Comparison of ENCODE assay signal across 11 cellular contexts in genomic region chr17:14307560-14308024, GRCh38. TPM values are rescaled to one million over a fixed set of nuclear protein-coding genes. Genes with fewer than 3 reads are reported as not detected.
DNase-seq lines count a peak whose midpoint lies in the region; ATAC-seq and TF ChIP-seq lines count a peak whose summit lies in the region.
"Had no signal": no experiment of that assay in that cellular context is flagged by ENCODE, and none has a peak within 500 bp of the region (broad histone marks: within the 10 kb centered on the region; RNA-seq: fewer than 3 reads in every experiment).

No MANE protein-coding gene starts in this region.

- H3K4me3 Mint-ChIP-seq in activated T-cell treated with anti-CD3 and anti-CD28 coated beads, Interleukin-2, amount 50 U/mL, for 24 hours: peak overlapping the region; percentile 51
- H3K4me3 Mint-ChIP-seq in T-helper 2 cell treated with Interferon-gamma antibody and Interleukin-4, amounts not matched to agents 5 μg/mL and 100 μg/mL, for 36 hours: peak overlapping the region; percentile 26
- H3K4me3 Mint-ChIP-seq in stimulated activated effector memory CD8-positive, alpha-beta T cell treated with anti-CD3 and anti-CD28 coated beads, Interleukin-12 subunit alpha, Interleukin-12 subunit beta, amount 100 ng/mL, for 72 hours: peak overlapping the region; percentile 33

- no peak for TF ChIP-seq CTCF in fibroblast of villous mesenchyme (IDR thresholded peaks at IDR 0.05; ENCODE audit: insufficient read depth, low read depth, low read length)

- peak overlapping the region; percentile 83 for H3K27ac Mint-ChIP-seq in activated T-cell treated with anti-CD3 and anti-CD28 coated beads, Interleukin-2, amount 50 U/mL, for 24 hours
- no peak overlapping the region for H3K27ac Mint-ChIP-seq in T-helper 2 cell treated with Interferon-gamma antibody and Interleukin-4, amounts not matched to agents 5 μg/mL and 100 μg/mL, for 36 hours
- H3K27ac Mint-ChIP-seq in stimulated activated effector memory CD8-positive, alpha-beta T cell treated with anti-CD3 and anti-CD28 coated beads, Interleukin-12 subunit alpha, Interleukin-12 subunit beta, amount 100 ng/mL, for 72 hours: no peak overlapping the region

- H3K4me1 ChIP-seq in right cardiac atrium (ENCODE audit: control insufficient read depth, insufficient read depth, low read length): peaks cover 2% of the 10 kb centered on the region

- no peak for ATAC-seq in stimulated activated effector memory CD8-positive, alpha-beta T cell treated with anti-CD3 and anti-CD28 coated beads, Interleukin-12 subunit alpha, Interleukin-12 subunit beta, amount 100 ng/mL, for 72 hours
- ATAC-seq in HG03520 (IDR thresholded peaks at IDR 0.05; ENCODE audit: unreplicated experiment) (no peak), right cardiac atrium (no peak)

- no peak for DNase-seq in activated T-cell treated with anti-CD3 and anti-CD28 coated beads, Interleukin-2, amount 50 U/mL, for 24 hours
- no peak for DNase-seq in activated T-cell treated with anti-CD3 and anti-CD28 coated beads, Interleukin-2, amount 50 U/mL, for 48 hours
- peak; percentile 16 for DNase-seq in T-helper 2 cell treated with Interferon-gamma antibody and Interleukin-4, amounts not matched to agents 5 μg/mL and 100 μg/mL, for 36 hours (ENCODE audit: low spot score)
- DNase-seq in fibroblast of villous mesenchyme (ENCODE audit: low read depth) (peak; percentile 51), right cardiac atrium (no peak)
- no peak for DNase-seq in stimulated activated effector memory CD8-positive, alpha-beta T cell treated with anti-CD3 and anti-CD28 coated beads, Interleukin-12 subunit alpha, Interleukin-12 subunit beta, amount 100 ng/mL, for 72 hours (ENCODE audit: low spot score in 2 of 2)
- DNase-seq in stimulated activated CD4-positive, alpha-beta T cell treated with anti-CD3 and anti-CD28 coated beads, Interleukin-2, amount 100 ng/mL, for 48 hours: no peak
- DNase-seq: C1 segment of cervical spinal cord; effector memory CD4-positive, alpha-beta T cell; NCI-H2029 had no signal

- no peaks in the 10 kb centered on the region for H3K9me3 ChIP-seq in right cardiac atrium (ENCODE audit: control insufficient read depth, low read length)

- no peak overlapping the region for H3K27ac ChIP-seq in right cardiac atrium (ENCODE audit: low read length)

- H3K27me3 ChIP-seq in right cardiac atrium (ENCODE audit: control insufficient read depth, insufficient read depth): no peaks in the 10 kb centered on the region

- peaks cover 43% of the 10 kb centered on the region for H3K36me3 Mint-ChIP-seq in activated T-cell treated with anti-CD3 and anti-CD28 coated beads, Interleukin-2, amount 50 U/mL, for 24 hours (ENCODE audit: low read depth)
- peaks cover 57% of the 10 kb centered on the region for H3K36me3 Mint-ChIP-seq in T-helper 2 cell treated with Interferon-gamma antibody and Interleukin-4, amounts not matched to agents 5 μg/mL and 100 μg/mL, for 36 hours (ENCODE audit: low read depth)
- H3K36me3 Mint-ChIP-seq in stimulated activated effector memory CD8-positive, alpha-beta T cell treated with anti-CD3 and anti-CD28 coated beads, Interleukin-12 subunit alpha, Interleukin-12 subunit beta, amount 100 ng/mL, for 72 hours: peaks cover 11% of the 10 kb centered on the region

- H3K27me3 Mint-ChIP-seq in activated T-cell treated with anti-CD3 and anti-CD28 coated beads, Interleukin-2, amount 50 U/mL, for 24 hours: no peaks in the 10 kb centered on the region
- H3K27me3 Mint-ChIP-seq in T-helper 2 cell treated with Interferon-gamma antibody and Interleukin-4, amounts not matched to agents 5 μg/mL and 100 μg/mL, for 36 hours (ENCODE audit: low read depth): peaks cover 6% of the 10 kb centered on the region

- WGBS in right cardiac atrium: 63% methylated on average over 5 of the region's 5 CpGs

- H3K9me3 Mint-ChIP-seq in activated T-cell treated with anti-CD3 and anti-CD28 coated beads, Interleukin-2, amount 50 U/mL, for 24 hours: no peaks in the 10 kb centered on the region
- H3K9me3 Mint-ChIP-seq in T-helper 2 cell treated with Interferon-gamma antibody and Interleukin-4, amounts not matched to agents 5 μg/mL and 100 μg/mL, for 36 hours: no peaks in the 10 kb centered on the region
- H3K9me3 Mint-ChIP-seq in stimulated activated effector memory CD8-positive, alpha-beta T cell treated with anti-CD3 and anti-CD28 coated beads, Interleukin-12 subunit alpha, Interleukin-12 subunit beta, amount 100 ng/mL, for 72 hours: no peaks in the 10 kb centered on the region

- intact Hi-C loops in right cardiac atrium (cut with DNase I): loop anchor here in 2 of 4 donors (10.0 kb wide), 1 partner anchor 973 kb away; no protein-coding TSS in a partner anchor

- H3K4me1 Mint-ChIP-seq in activated T-cell treated with anti-CD3 and anti-CD28 coated beads, Interleukin-2, amount 50 U/mL, for 24 hours (ENCODE audit: low read depth): peaks cover 84% of the 10 kb centered on the region
- peaks cover 43% of the 10 kb centered on the region for H3K4me1 Mint-ChIP-seq in T-helper 2 cell treated with Interferon-gamma antibody and Interleukin-4, amounts not matched to agents 5 μg/mL and 100 μg/mL, for 36 hours (ENCODE audit: low read depth)
- peaks cover 69% of the 10 kb centered on the region for H3K4me1 Mint-ChIP-seq in stimulated activated effector memory CD8-positive, alpha-beta T cell treated with anti-CD3 and anti-CD28 coated beads, Interleukin-12 subunit alpha, Interleukin-12 subunit beta, amount 100 ng/mL, for 72 hours

- H3K4me3 ChIP-seq in fibroblast of villous mesenchyme (ENCODE audit: low read depth, low read length) (peak overlapping the region; percentile 35), right cardiac atrium (ENCODE audit: low read length) (no peak overlapping the region)

RNA-seq across cellular contexts. Expression of gene HS3ST3B1, which starts 6.7 kb away (rescaled TPM):
- total RNA-seq in fibroblast of villous mesenchyme (7.4 and 10.4 TPM in 2 replicates), right cardiac atrium (1 to 10 TPM; 1.1 to 2.6 (median 2.1) TPM)
- polyA plus RNA-seq in right cardiac atrium: 0.93 TPM

Comparison
In these comparisons a context has a peak if more than half of its experiments do, and no peak if none do; other contexts are left out.
1. DNase-seq: peak in T-helper 2 cell treated with Interferon-gamma antibody and Interleukin-4, amounts not matched to agents 5 μg/mL and 100 μg/mL, for 36 hours (single experiment) and fibroblast of villous mesenchyme (single experiment); none in activated T-cell treated with anti-CD3 and anti-CD28 coated beads, Interleukin-2, amount 50 U/mL, for 24 hours (single experiment), activated T-cell treated with anti-CD3 and anti-CD28 coated beads, Interleukin-2, amount 50 U/mL, for 48 hours (0 of 2), stimulated activated effector memory CD8-positive, alpha-beta T cell treated with anti-CD3 and anti-CD28 coated beads, Interleukin-12 subunit alpha, Interleukin-12 subunit beta, amount 100 ng/mL, for 72 hours (0 of 2), right cardiac atrium (0 of 3) and stimulated activated CD4-positive, alpha-beta T cell treated with anti-CD3 and anti-CD28 coated beads, Interleukin-2, amount 100 ng/mL, for 48 hours (0 of 2).
2. Peak in every context shown above with its lines, with median percentiles within 50 percentile points of each other: H3K4me3 Mint-ChIP-seq.